Comparison of ENCODE assay signal across 1 cellular context in the genomic region with DNA sequence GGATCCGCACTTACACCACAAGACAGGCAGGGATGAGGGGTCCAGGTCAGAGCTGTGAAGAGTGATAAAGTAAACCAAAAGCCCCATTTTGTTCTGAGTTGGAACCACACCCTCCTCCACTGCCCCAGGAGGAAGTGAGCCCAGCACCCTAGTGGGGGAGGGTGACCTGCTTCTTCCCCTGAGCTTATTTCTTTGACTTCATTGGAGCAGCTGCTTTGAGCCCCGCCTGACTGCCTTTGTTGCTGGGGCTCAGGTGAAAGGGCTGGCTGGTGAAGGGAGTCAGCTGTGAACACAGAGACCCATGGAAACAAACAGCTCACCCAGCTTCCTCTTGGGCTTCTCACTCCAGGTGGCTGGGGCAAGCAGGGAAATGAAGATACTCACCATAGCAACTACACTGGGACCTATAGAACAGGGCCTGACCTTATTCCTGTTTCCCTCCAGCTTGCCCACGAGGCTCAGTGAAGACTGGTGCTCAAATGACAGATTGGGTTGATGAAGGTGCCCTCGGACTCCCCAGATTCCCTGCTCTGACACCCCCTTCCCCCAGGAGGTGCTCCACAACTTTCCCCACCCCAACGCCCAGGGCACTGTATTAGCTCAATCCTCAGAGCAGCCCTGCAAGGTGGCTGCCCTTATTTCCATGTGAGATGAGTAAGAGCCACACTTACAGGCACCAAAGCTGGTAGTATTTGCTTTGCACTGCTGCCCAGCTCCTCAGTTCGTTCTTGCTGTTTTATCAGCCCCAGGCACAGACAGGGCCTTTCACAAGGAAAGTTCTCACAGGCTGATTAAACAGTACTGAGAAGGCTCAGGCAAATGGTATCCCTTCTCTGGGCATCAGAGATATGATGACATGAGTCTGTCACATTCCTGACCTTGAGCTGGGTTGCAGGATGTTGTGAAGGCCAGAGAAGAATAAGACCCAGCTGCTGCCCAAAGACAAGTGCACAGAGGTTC.
A peak's percentile ranks its signal among the peaks of the same experiment; 100 is the strongest.
TF ChIP-seq lines count a peak whose summit lies in the region.

No MANE protein-coding gene starts in this region.

TF ChIP-seq in K562, 482 proteins besides CTCF, POLR2A, EP300 and RAD21 (continued from another document and continues in another):
- TF ChIP-seq, protein P1, sequence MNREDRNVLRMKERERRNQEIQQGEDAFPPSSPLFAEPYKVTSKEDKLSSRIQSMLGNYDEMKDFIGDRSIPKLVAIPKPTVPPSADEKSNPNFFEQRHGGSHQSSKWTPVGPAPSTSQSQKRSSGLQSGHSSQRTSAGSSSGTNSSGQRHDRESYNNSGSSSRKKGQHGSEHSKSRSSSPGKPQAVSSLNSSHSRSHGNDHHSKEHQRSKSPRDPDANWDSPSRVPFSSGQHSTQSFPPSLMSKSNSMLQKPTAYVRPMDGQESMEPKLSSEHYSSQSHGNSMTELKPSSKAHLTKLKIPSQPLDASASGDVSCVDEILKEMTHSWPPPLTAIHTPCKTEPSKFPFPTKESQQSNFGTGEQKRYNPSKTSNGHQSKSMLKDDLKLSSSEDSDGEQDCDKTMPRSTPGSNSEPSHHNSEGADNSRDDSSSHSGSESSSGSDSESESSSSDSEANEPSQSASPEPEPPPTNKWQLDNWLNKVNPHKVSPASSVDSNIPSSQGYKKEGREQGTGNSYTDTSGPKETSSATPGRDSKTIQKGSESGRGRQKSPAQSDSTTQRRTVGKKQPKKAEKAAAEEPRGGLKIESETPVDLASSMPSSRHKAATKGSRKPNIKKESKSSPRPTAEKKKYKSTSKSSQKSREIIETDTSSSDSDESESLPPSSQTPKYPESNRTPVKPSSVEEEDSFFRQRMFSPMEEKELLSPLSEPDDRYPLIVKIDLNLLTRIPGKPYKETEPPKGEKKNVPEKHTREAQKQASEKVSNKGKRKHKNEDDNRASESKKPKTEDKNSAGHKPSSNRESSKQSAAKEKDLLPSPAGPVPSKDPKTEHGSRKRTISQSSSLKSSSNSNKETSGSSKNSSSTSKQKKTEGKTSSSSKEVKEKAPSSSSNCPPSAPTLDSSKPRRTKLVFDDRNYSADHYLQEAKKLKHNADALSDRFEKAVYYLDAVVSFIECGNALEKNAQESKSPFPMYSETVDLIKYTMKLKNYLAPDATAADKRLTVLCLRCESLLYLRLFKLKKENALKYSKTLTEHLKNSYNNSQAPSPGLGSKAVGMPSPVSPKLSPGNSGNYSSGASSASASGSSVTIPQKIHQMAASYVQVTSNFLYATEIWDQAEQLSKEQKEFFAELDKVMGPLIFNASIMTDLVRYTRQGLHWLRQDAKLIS (CRISPR knock-in tag; IDR thresholded peaks at IDR 0.05), result 0 out of 2 replicates have a peak, but pooled peaks have one; percentile 55
- TF ChIP-seq RBFOX2 (IDR thresholded peaks at IDR 0.05; ENCODE audit: low read depth, low read length) (peak; percentile 51), CREB1 (IDR thresholded peaks at IDR 0.05) (no peak), CREB1 (CRISPR knock-in tag; IDR thresholded peaks at IDR 0.05) (0 out of 2 replicates have a peak, but pooled peaks have one; percentile 19), L3MBTL2 (IDR thresholded peaks at IDR 0.05) (peak; percentile 65), TEAD4 (IDR thresholded peaks at IDR 0.05; ENCODE audit: low read length) (peak; percentile 46), TEAD4 (CRISPR knock-in tag; IDR thresholded peaks at IDR 0.05; ENCODE audit: borderline replicate concordance) (no peak), ZNF766 (CRISPR knock-in tag; conservative IDR thresholded peaks at IDR 0.05) (no peak), RBM14 (IDR thresholded peaks at IDR 0.05; ENCODE audit: borderline replicate concordance, insufficient read depth, low read depth, low read length) (no peak), CEBPG (CRISPR knock-in tag; IDR thresholded peaks at IDR 0.05) (peak; percentile 25; the same call in 1 of the 2 replicates), CEBPG (tag; conservative IDR thresholded peaks at IDR 0.05 in 1 of 2, IDR thresholded peaks at IDR 0.05 in 1 of 2) (no peak), ZNF436 (CRISPR knock-in tag; IDR thresholded peaks at IDR 0.05) (no peak), CBFA2T3 (IDR thresholded peaks at IDR 0.05) (peak; percentile 86), NR2C2 (CRISPR knock-in tag; IDR thresholded peaks at IDR 0.05) (no peak), NR2C2 (tag; IDR thresholded peaks at IDR 0.05) (peak; percentile 38; the same call in 1 of the 2 replicates), CREM (IDR thresholded peaks at IDR 0.05; ENCODE audit: low read depth) (peak; percentile 27; the same call in 1 of the 2 replicates), FOXK2 (conservative IDR thresholded peaks at IDR 0.05 in 1 of 2, IDR thresholded peaks at IDR 0.05 in 1 of 2; ENCODE audit: low read depth in 2 of 2) (0 out of 4 replicates have a peak, but pooled peaks have one; percentile 13 to 40), SOX6 (IDR thresholded peaks at IDR 0.05) (0 out of 2 replicates have a peak, but pooled peaks have one; percentile 25), TCF3 (CRISPR knock-in tag; IDR thresholded peaks at IDR 0.05) (peak; percentile 40; the same call in 1 of the 2 replicates), U2AF2 (optimal IDR thresholded peaks at IDR 0.05; ENCODE audit: low read depth, low read length) (no peak), NRF1 (conservative IDR thresholded peaks at IDR 0.05 in 1 of 2, IDR thresholded peaks at IDR 0.05 in 1 of 2) (peak in 1 of 2 experiments; percentile 17; a peak in 1 of 4 replicates), NR2C1 (IDR thresholded peaks at IDR 0.05) (no peak), NR2C1 (tag; IDR thresholded peaks at IDR 0.05) (no peak), RFX1 (IDR thresholded peaks at IDR 0.05) (peak; percentile 87), GABPB1 (CRISPR knock-in tag; IDR thresholded peaks at IDR 0.05) (peak; percentile 51), HNRNPUL1 (IDR thresholded peaks at IDR 0.05; ENCODE audit: low read length) (no peak), GABPA (tag; conservative IDR thresholded peaks at IDR 0.05; ENCODE audit: low read depth) (peak; percentile 47; the same call in 1 of the 2 replicates), DACH1 (IDR thresholded peaks at IDR 0.05; ENCODE audit: partially characterized antibody) (peak; percentile 72), CBFA2T2 (conservative IDR thresholded peaks at IDR 0.05) (peak; percentile 73), PML (IDR thresholded peaks at IDR 0.05; ENCODE audit: low read length) (0 out of 2 replicates have a peak, but pooled peaks have one; percentile 5), KDM2B (CRISPR knock-in tag; IDR thresholded peaks at IDR 0.05) (no peak)
- TF ChIP-seq, protein P2, sequence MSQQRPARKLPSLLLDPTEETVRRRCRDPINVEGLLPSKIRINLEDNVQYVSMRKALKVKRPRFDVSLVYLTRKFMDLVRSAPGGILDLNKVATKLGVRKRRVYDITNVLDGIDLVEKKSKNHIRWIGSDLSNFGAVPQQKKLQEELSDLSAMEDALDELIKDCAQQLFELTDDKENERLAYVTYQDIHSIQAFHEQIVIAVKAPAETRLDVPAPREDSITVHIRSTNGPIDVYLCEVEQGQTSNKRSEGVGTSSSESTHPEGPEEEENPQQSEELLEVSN (IDR thresholded peaks at IDR 0.05; ENCODE audit: borderline replicate concordance in 1 of 2, extremely low read depth in 1 of 2, insufficient read depth in 1 of 2, insufficient read length in 1 of 2, low read depth in 1 of 2, low read length in 1 of 2, poor library complexity in 1 of 2, severe bottlenecking in 1 of 2), result peak; percentile 73 to 85
- TF ChIP-seq, protein P3, sequence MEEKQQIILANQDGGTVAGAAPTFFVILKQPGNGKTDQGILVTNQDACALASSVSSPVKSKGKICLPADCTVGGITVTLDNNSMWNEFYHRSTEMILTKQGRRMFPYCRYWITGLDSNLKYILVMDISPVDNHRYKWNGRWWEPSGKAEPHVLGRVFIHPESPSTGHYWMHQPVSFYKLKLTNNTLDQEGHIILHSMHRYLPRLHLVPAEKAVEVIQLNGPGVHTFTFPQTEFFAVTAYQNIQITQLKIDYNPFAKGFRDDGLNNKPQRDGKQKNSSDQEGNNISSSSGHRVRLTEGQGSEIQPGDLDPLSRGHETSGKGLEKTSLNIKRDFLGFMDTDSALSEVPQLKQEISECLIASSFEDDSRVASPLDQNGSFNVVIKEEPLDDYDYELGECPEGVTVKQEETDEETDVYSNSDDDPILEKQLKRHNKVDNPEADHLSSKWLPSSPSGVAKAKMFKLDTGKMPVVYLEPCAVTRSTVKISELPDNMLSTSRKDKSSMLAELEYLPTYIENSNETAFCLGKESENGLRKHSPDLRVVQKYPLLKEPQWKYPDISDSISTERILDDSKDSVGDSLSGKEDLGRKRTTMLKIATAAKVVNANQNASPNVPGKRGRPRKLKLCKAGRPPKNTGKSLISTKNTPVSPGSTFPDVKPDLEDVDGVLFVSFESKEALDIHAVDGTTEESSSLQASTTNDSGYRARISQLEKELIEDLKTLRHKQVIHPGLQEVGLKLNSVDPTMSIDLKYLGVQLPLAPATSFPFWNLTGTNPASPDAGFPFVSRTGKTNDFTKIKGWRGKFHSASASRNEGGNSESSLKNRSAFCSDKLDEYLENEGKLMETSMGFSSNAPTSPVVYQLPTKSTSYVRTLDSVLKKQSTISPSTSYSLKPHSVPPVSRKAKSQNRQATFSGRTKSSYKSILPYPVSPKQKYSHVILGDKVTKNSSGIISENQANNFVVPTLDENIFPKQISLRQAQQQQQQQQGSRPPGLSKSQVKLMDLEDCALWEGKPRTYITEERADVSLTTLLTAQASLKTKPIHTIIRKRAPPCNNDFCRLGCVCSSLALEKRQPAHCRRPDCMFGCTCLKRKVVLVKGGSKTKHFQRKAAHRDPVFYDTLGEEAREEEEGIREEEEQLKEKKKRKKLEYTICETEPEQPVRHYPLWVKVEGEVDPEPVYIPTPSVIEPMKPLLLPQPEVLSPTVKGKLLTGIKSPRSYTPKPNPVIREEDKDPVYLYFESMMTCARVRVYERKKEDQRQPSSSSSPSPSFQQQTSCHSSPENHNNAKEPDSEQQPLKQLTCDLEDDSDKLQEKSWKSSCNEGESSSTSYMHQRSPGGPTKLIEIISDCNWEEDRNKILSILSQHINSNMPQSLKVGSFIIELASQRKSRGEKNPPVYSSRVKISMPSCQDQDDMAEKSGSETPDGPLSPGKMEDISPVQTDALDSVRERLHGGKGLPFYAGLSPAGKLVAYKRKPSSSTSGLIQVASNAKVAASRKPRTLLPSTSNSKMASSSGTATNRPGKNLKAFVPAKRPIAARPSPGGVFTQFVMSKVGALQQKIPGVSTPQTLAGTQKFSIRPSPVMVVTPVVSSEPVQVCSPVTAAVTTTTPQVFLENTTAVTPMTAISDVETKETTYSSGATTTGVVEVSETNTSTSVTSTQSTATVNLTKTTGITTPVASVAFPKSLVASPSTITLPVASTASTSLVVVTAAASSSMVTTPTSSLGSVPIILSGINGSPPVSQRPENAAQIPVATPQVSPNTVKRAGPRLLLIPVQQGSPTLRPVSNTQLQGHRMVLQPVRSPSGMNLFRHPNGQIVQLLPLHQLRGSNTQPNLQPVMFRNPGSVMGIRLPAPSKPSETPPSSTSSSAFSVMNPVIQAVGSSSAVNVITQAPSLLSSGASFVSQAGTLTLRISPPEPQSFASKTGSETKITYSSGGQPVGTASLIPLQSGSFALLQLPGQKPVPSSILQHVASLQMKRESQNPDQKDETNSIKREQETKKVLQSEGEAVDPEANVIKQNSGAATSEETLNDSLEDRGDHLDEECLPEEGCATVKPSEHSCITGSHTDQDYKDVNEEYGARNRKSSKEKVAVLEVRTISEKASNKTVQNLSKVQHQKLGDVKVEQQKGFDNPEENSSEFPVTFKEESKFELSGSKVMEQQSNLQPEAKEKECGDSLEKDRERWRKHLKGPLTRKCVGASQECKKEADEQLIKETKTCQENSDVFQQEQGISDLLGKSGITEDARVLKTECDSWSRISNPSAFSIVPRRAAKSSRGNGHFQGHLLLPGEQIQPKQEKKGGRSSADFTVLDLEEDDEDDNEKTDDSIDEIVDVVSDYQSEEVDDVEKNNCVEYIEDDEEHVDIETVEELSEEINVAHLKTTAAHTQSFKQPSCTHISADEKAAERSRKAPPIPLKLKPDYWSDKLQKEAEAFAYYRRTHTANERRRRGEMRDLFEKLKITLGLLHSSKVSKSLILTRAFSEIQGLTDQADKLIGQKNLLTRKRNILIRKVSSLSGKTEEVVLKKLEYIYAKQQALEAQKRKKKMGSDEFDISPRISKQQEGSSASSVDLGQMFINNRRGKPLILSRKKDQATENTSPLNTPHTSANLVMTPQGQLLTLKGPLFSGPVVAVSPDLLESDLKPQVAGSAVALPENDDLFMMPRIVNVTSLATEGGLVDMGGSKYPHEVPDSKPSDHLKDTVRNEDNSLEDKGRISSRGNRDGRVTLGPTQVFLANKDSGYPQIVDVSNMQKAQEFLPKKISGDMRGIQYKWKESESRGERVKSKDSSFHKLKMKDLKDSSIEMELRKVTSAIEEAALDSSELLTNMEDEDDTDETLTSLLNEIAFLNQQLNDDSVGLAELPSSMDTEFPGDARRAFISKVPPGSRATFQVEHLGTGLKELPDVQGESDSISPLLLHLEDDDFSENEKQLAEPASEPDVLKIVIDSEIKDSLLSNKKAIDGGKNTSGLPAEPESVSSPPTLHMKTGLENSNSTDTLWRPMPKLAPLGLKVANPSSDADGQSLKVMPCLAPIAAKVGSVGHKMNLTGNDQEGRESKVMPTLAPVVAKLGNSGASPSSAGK (IDR thresholded peaks at IDR 0.05), result peak; percentile 57; the same call in 1 of the 2 replicates
- TF ChIP-seq, protein P4, sequence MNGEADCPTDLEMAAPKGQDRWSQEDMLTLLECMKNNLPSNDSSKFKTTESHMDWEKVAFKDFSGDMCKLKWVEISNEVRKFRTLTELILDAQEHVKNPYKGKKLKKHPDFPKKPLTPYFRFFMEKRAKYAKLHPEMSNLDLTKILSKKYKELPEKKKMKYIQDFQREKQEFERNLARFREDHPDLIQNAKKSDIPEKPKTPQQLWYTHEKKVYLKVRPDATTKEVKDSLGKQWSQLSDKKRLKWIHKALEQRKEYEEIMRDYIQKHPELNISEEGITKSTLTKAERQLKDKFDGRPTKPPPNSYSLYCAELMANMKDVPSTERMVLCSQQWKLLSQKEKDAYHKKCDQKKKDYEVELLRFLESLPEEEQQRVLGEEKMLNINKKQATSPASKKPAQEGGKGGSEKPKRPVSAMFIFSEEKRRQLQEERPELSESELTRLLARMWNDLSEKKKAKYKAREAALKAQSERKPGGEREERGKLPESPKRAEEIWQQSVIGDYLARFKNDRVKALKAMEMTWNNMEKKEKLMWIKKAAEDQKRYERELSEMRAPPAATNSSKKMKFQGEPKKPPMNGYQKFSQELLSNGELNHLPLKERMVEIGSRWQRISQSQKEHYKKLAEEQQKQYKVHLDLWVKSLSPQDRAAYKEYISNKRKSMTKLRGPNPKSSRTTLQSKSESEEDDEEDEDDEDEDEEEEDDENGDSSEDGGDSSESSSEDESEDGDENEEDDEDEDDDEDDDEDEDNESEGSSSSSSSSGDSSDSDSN (IDR thresholded peaks at IDR 0.05; ENCODE audit: borderline replicate concordance in 1 of 2, low read depth in 2 of 2, low read length in 2 of 2), result 0 out of 4 replicates have a peak, but pooled peaks of 1 of the 2 experiments have one; percentile 39
- TF ChIP-seq, protein P5, sequence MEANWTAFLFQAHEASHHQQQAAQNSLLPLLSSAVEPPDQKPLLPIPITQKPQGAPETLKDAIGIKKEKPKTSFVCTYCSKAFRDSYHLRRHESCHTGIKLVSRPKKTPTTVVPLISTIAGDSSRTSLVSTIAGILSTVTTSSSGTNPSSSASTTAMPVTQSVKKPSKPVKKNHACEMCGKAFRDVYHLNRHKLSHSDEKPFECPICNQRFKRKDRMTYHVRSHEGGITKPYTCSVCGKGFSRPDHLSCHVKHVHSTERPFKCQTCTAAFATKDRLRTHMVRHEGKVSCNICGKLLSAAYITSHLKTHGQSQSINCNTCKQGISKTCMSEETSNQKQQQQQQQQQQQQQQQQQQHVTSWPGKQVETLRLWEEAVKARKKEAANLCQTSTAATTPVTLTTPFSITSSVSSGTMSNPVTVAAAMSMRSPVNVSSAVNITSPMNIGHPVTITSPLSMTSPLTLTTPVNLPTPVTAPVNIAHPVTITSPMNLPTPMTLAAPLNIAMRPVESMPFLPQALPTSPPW (CRISPR knock-in tag; IDR thresholded peaks at IDR 0.05), result peak; percentile 33; the same call in 1 of the 2 replicates
- TF ChIP-seq, protein P6, sequence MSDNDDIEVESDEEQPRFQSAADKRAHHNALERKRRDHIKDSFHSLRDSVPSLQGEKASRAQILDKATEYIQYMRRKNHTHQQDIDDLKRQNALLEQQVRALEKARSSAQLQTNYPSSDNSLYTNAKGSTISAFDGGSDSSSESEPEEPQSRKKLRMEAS (CRISPR knock-in tag; IDR thresholded peaks at IDR 0.05), result 0 out of 2 replicates have a peak, but pooled peaks have one; percentile 11
